ENCODE assay signal across 8 cellular contexts in genomic region chr11:125496465-125496817, GRCh38. TPM values are rescaled to one million over a fixed set of nuclear protein-coding genes. Genes with fewer than 3 reads are reported as not detected.
DNase-seq lines count a peak whose midpoint lies in the region; ATAC-seq and TF ChIP-seq lines count a peak whose summit lies in the region.

No MANE protein-coding gene starts in this region.

- H4K8ac ChIP-seq in H9 (replicated peaks; ENCODE audit: insufficient read length, low read depth, low read length), result no peak overlapping the region

- H2BK15ac ChIP-seq in H9 (ENCODE audit: low read depth, low read length), result no peak overlapping the region

- H3K4me1 ChIP-seq in H9 (ENCODE audit: insufficient read depth, low read length), result peaks cover 5% of the 10 kb centered on the region; the same call in 1 of the 2 replicates
- H3K4me1 ChIP-seq in iPS-18a (ENCODE audit: control insufficient read depth, low read depth, low read length), result peaks cover 12% of the 10 kb centered on the region
- peaks cover 9 to 11% (median 10%) of the 10 kb centered on the region in 3 donors for H3K4me1 ChIP-seq in skeletal muscle tissue (ENCODE audit: control insufficient read depth in 3 of 3, insufficient read depth in 3 of 3, low read length in 3 of 3)
- H3K4me1 ChIP-seq in adrenal gland (replicated peaks in 1 of 2), result peaks cover 3% of the 10 kb centered on the region in 2 donors

- no peak overlapping the region for H3K27ac ChIP-seq in H9 (ENCODE audit: insufficient read length, low read depth, low read length)
- H3K27ac ChIP-seq in iPS-18a (ENCODE audit: low read length), result no peak overlapping the region
- no peak overlapping the region for H3K27ac ChIP-seq in skeletal muscle tissue (ENCODE audit: low read depth, low read length)
- peak overlapping the region in 2 of 5 donors; percentile 51 to 52 for H3K27ac ChIP-seq in adrenal gland

- H3T11ph ChIP-seq in H9 (ENCODE audit: low read length), result no peak overlapping the region

- H4K91ac ChIP-seq in H9 (ENCODE audit: insufficient read length, low read depth, low read length), result no peak overlapping the region

- no peak for TF ChIP-seq POLR2A in adrenal gland (IDR thresholded peaks at IDR 0.05)

- H3K27me3 ChIP-seq in H9 (ENCODE audit: insufficient read depth, low read length) (no peaks in the 10 kb centered on the region; the same call in 1 of the 2 replicates), iPS-18a (ENCODE audit: control insufficient read depth, insufficient read depth, low read length) (peaks cover 4% of the 10 kb centered on the region), skeletal muscle tissue (ENCODE audit: control insufficient read depth in 3 of 3, insufficient read depth in 3 of 3, low read length in 3 of 3) (peaks cover 0 to 15% (median 15%) of the 10 kb centered on the region in 3 donors), adrenal gland (peaks cover 4% of the 10 kb centered on the region)

- H3K4ac ChIP-seq in H9 (ENCODE audit: low read depth, low read length), result no peak overlapping the region

- H3K79me1 ChIP-seq in H9 (ENCODE audit: insufficient read depth, low read depth, low read length, poor library complexity, severe bottlenecking), result no peaks in the 10 kb centered on the region

- POLR2A ChIA-PET in activated naive CD8-positive, alpha-beta T cell treated with anti-CD3 and anti-CD28 coated beads, Interleukin-2, amount 10 ng/mL, durations not matched to agents 7 days and 5 days (lab: Charles Lee), result interaction anchor here (1.1 kb wide), 1 partner anchor 129 kb away, joined by 3 read pairs; the partner anchor contains the start of gene CHEK1

- peak overlapping the region; percentile 75 for H3K4me2 ChIP-seq in H9 (ENCODE audit: insufficient read depth, insufficient read length, low read length)

- H3K4me1 Mint-ChIP-seq in H9, result peaks cover 27 to 33% of the 10 kb centered on the region in 2 experiments
- peaks cover 15% of the 10 kb centered on the region for H3K4me1 Mint-ChIP-seq in activated naive CD8-positive, alpha-beta T cell treated with anti-CD3 and anti-CD28 coated beads, Interleukin-2, amount 10 ng/mL, durations not matched to agents 7 days and 5 days

- H2BK120ac ChIP-seq in H9 (ENCODE audit: low read depth, low read length, poor library complexity, severe bottlenecking), result no peak overlapping the region

- H3K56ac ChIP-seq in H9 (ENCODE audit: insufficient read length, low read depth, low read length), result no peak overlapping the region

- no peak overlapping the region for H2AFZ ChIP-seq in H9 (ENCODE audit: low read length)

- DNase-seq in H9, result no peak
- no peak for DNase-seq in activated naive CD8-positive, alpha-beta T cell treated with anti-CD3 and anti-CD28 coated beads, Interleukin-2, amount 10 ng/mL, durations not matched to agents 7 days and 5 days
- DNase-seq in iPS-NIHi11 (ENCODE audit: low spot score), result no peak
- DNase-seq in adrenal gland, result no peak
- no peak for DNase-seq in NCI-H1092 treated with DMSO at 0.1 percent for 48 hours (lab: John Stamatoyannopoulos, UW)
- DNase-seq in glomerular visceral epithelial cell (ENCODE audit: extremely low spot score), result no peak

- H4K20me1 ChIP-seq in H9 (ENCODE audit: control insufficient read depth, insufficient read depth, insufficient read length), result no peaks in the 10 kb centered on the region

- H3K23ac ChIP-seq in H9 (ENCODE audit: insufficient read length, low read depth, low read length), result no peak overlapping the region

- H2BK5ac ChIP-seq in H9 (ENCODE audit: insufficient read length, low read length), result no peak overlapping the region

- intact Hi-C loops in adrenal gland (cut with DNase I), result no loop called here

- H3K14ac ChIP-seq in H9 (ENCODE audit: insufficient read depth, low read length), result peak overlapping the region; percentile 58; the same call in 1 of the 2 replicates

- peaks cover 7% of the 10 kb centered on the region for H3K23me2 ChIP-seq in H9 (ENCODE audit: insufficient read length, low read depth, low read length, poor library complexity, severe bottlenecking)

- no peak overlapping the region for H3K18ac ChIP-seq in H9 (ENCODE audit: insufficient read length, low read depth, low read length)

- H3K4me3 ChIP-seq in iPS-18a (ENCODE audit: low read length) (peak overlapping the region; percentile 84), skeletal muscle tissue (ENCODE audit: low read length in 3 of 3) (peak overlapping the region; percentile 52 to 77 (median 72)), adrenal gland (peak overlapping the region in 2 of 4 donors; percentile 25 to 66)

- WGBS in H9 (ENCODE audit: extremely low coverage, insufficient read length, low lambda C conversion rate), result no CpG with 5 or more reads among the region's 12 CpGs
- WGBS in adrenal gland, 4 donors, result 25 to 42% (median 35%) methylated on average over 12 of the region's 12 CpGs

- H3K9me3 ChIP-seq in H9 (ENCODE audit: control insufficient read depth, low read depth, low read length), result no peaks in the 10 kb centered on the region
- H3K9me3 ChIP-seq in iPS-18a (ENCODE audit: control insufficient read depth, low read depth, low read length), result no peaks in the 10 kb centered on the region
- no peaks in the 10 kb centered on the region for H3K9me3 ChIP-seq in skeletal muscle tissue (ENCODE audit: control insufficient read depth in 3 of 3, low read length in 3 of 3)
- no peaks in the 10 kb centered on the region for H3K9me3 ChIP-seq in adrenal gland (replicated peaks in 1 of 3)

- peaks cover 21% of the 10 kb centered on the region for H3K27me3 Mint-ChIP-seq in H9 (ENCODE audit: low read depth)
- H3K27me3 Mint-ChIP-seq in activated naive CD8-positive, alpha-beta T cell treated with anti-CD3 and anti-CD28 coated beads, Interleukin-2, amount 10 ng/mL, durations not matched to agents 7 days and 5 days, result peaks cover 56% of the 10 kb centered on the region

- H3K9ac ChIP-seq in H9 (ENCODE audit: extremely low read depth, insufficient read length, low read length), result no peak overlapping the region
- peak overlapping the region; percentile 55 for H3K9ac ChIP-seq in iPS-18a (ENCODE audit: low read length)
- peak overlapping the region in 2 of 3 donors; percentile 39 to 55 for H3K9ac ChIP-seq in skeletal muscle tissue (ENCODE audit: low read depth in 1 of 3, low read length in 3 of 3)

- no peak for ATAC-seq in activated naive CD8-positive, alpha-beta T cell treated with anti-CD3 and anti-CD28 coated beads, Interleukin-2, amount 10 ng/mL, durations not matched to agents 7 days and 5 days (ENCODE audit: low read depth)

- H3K36me3 Mint-ChIP-seq in H9 (ENCODE audit: insufficient read depth in 1 of 3, low read depth in 3 of 3), result peaks cover 1 to 12% (median 2%) of the 10 kb centered on the region in 3 experiments; a peak in 2 of 7 replicates
- no peaks in the 10 kb centered on the region for H3K36me3 Mint-ChIP-seq in activated naive CD8-positive, alpha-beta T cell treated with anti-CD3 and anti-CD28 coated beads, Interleukin-2, amount 10 ng/mL, durations not matched to agents 7 days and 5 days

- H3K79me2 ChIP-seq in H9 (ENCODE audit: insufficient read depth, low read length), result no peaks in the 10 kb centered on the region

- H2BK20ac ChIP-seq in H9 (ENCODE audit: low read depth, low read length, poor library complexity, severe bottlenecking), result no peak overlapping the region

- no peaks in the 10 kb centered on the region for H3K36me3 ChIP-seq in iPS-18a (ENCODE audit: control insufficient read depth, low read depth, low read length)
- H3K36me3 ChIP-seq in skeletal muscle tissue (ENCODE audit: control insufficient read depth in 3 of 3, insufficient read depth in 3 of 3, low read length in 3 of 3), result no peaks in the 10 kb centered on the region
- H3K36me3 ChIP-seq in adrenal gland (replicated peaks in 1 of 2), result no peaks in the 10 kb centered on the region

- peak overlapping the region; percentile 78 to 88 for H3K4me3 Mint-ChIP-seq in H9
- peak overlapping the region; percentile 77 for H3K4me3 Mint-ChIP-seq in activated naive CD8-positive, alpha-beta T cell treated with anti-CD3 and anti-CD28 coated beads, Interleukin-2, amount 10 ng/mL, durations not matched to agents 7 days and 5 days

- no peaks in the 10 kb centered on the region; a peak in 3 of 5 replicates for H3K9me3 Mint-ChIP-seq in H9
- no peaks in the 10 kb centered on the region for H3K9me3 Mint-ChIP-seq in activated naive CD8-positive, alpha-beta T cell treated with anti-CD3 and anti-CD28 coated beads, Interleukin-2, amount 10 ng/mL, durations not matched to agents 7 days and 5 days

- H4K5ac ChIP-seq in H9 (ENCODE audit: insufficient read length, low read depth, low read length), result no peak overlapping the region

- no peak for TF ChIP-seq CTCF in H9 (conservative IDR thresholded peaks at IDR 0.05)
- TF ChIP-seq CTCF in adrenal gland (IDR thresholded peaks at IDR 0.05), result no peak

- no peak overlapping the region for H2AK5ac ChIP-seq in H9 (ENCODE audit: insufficient read length, low read length)

- peak overlapping the region; percentile 9 to 85 (median 43); a peak in 6 of 7 replicates for H3K27ac Mint-ChIP-seq in H9
- no peak overlapping the region for H3K27ac Mint-ChIP-seq in activated naive CD8-positive, alpha-beta T cell treated with anti-CD3 and anti-CD28 coated beads, Interleukin-2, amount 10 ng/mL, durations not matched to agents 7 days and 5 days

- H2BK12ac ChIP-seq in H9 (ENCODE audit: insufficient read length, low read depth, low read length), result no peak overlapping the region

RNA-seq across cellular contexts. Expression of gene FEZ1, which starts 0.4 kb away (rescaled TPM):
- total RNA-seq in H9 (2021), result 130 and 135 TPM in 2 replicates
- total RNA-seq in activated naive CD8-positive, alpha-beta T cell treated with anti-CD3 and anti-CD28 coated beads, Interleukin-2, amount 10 ng/mL, durations not matched to agents 7 days and 5 days, result 1 to 10 TPM in 1 of 2 experiments, under 1 TPM in 1; 0.64 to 1.3 TPM
- 9.9 TPM for total RNA-seq in skeletal muscle tissue
- 10 to 100 TPM in 3 of 8 donors, 1 to 10 TPM in 5; 6.6 to 21.6 (median 8.9) TPM for total RNA-seq in adrenal gland
- polyA plus RNA-seq in adrenal gland, result 10 to 100 TPM; 11.0 to 16.7 (median 13.4) TPM
